Comparison of ENCODE assay signal across 22 cellular contexts in genomic region chr4:5815641-5816040, GRCh38.
"Had no signal": no experiment of that assay in that cellular context is flagged by ENCODE, and none has a peak within 500 bp of the region (broad histone marks: within the 10 kb centered on the region; RNA-seq: fewer than 3 reads in every experiment).

No MANE protein-coding gene starts in this region.

- H3K4me1 ChIP-seq: esophagus muscularis mucosa, foreskin keratinocyte, gastroesophageal sphincter, neural progenitor cell, parathyroid adenoma, prostate gland, right atrium auricular region, stomach, thyroid gland had no signal

- H3K9ac ChIP-seq: neural progenitor cell, parathyroid adenoma had no signal

- H3K27me3 ChIP-seq: esophagus muscularis mucosa, foreskin keratinocyte, gastroesophageal sphincter, neural progenitor cell, right atrium auricular region, stomach, thyroid gland had no signal

- H3K9me3 ChIP-seq: mucosa of descending colon, prostate gland, stomach, thyroid gland had no signal

- ATAC-seq: foreskin keratinocyte; gastroesophageal sphincter; mucosa of descending colon; natural killer cell treated with Interleukin-12 subunit alpha and Interleukin-12 subunit beta and Interleukin-15 and Interleukin-18, amount 100 ng/mL, for 72 hours; sciatic nerve; stimulated activated effector memory CD8-positive, alpha-beta T cell treated with anti-CD3 and anti-CD28 coated beads, Interleukin-12 subunit alpha, Interleukin-12 subunit beta, amount 100 ng/mL, for 72 hours had no signal

- H3K27ac ChIP-seq: coronary artery, esophagus muscularis mucosa, foreskin keratinocyte, gastroesophageal sphincter, neural progenitor cell, parathyroid adenoma, prostate gland, right atrium auricular region, stomach, thyroid gland had no signal

- H3K4me2 ChIP-seq: neural progenitor cell had no signal

- DNase-seq: dermis blood vessel endothelial cell; effector memory CD4-positive, alpha-beta T cell; foreskin keratinocyte; mucosa of descending colon; naive B cell; stimulated activated CD4-positive, alpha-beta T cell treated with anti-CD3 and anti-CD28 coated beads, Interleukin-2, amount 100 ng/mL, for 24 hours; stimulated activated CD4-positive, alpha-beta T cell treated with anti-CD3 and anti-CD28 coated beads, Interleukin-4, amount 100 ng/mL, for 24 hours; stimulated activated naive CD4-positive, alpha-beta T cell treated with Interleukin-2 at 50 U/mL for 16 hours; stomach; thyroid gland; trophoblast cell had no signal

- H3K4me3 ChIP-seq: coronary artery, esophagus muscularis mucosa, gastroesophageal sphincter, lung, mucosa of descending colon, neural progenitor cell, prostate gland, right atrium auricular region, stomach, thyroid gland had no signal

- H3K36me3 ChIP-seq: neural progenitor cell had no signal
